1 cellular context compared by ENCODE assay signal in genomic region chr1:63643926-63644325, GRCh38.
TF ChIP-seq lines count a peak whose summit lies in the region.

No MANE protein-coding gene starts in this region.

TF ChIP-seq in SK-N-SH, 30 proteins besides CTCF, POLR2A, EP300 and RAD21 (continued from another document):
- peak; percentile 34; the same call in 1 of the 2 replicates for TF ChIP-seq NFIC (IDR thresholded peaks at IDR 0.05; ENCODE audit: borderline replicate concordance)
